Comparison of ENCODE assay signal across 18 cellular contexts in the genomic region with DNA sequence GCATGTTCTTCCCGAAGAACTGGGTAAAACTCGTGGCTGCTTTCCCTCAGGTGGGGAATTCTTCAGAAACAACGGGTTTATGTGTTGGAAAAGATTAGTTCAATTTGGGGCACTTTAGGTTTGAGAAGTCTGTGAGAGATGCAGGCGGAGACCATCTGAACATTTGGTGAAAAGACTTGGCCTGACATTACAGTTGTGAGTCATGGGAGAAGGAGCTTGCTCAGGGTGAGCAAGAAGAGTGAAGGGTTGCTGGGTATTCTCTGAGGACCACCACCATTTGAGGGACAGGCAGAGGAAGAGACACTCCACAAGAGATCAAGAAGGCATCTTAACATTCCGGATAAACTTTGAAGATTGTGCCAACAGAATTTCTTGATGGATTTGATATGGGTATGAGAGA.
A peak's percentile ranks its signal among the peaks of the same experiment; 100 is the strongest.
DNase-seq lines count a peak whose midpoint lies in the region; ATAC-seq, FAIRE-seq and TF ChIP-seq lines count a peak whose summit lies in the region.
"Had no signal": no experiment of that assay in that cellular context is flagged by ENCODE, and none has a peak within 500 bp of the region (broad histone marks: within the 10 kb centered on the region; RNA-seq: fewer than 3 reads in every experiment).

No MANE protein-coding gene starts in this region.

- in situ Hi-C loops in HepG2 (cut with HindIII; ENCODE audit: extremely low pct_ligation_motif_present, low pct_unique_long_range_greater_than_20kb) = no loop called here

- DNase-seq in heart left ventricle (no peak), Right ventricle myocardium superior (no peak), HepG2 (ENCODE audit: low spot score) (no peak), right lobe of liver (no peak), progenitor cell of endocrine pancreas (ENCODE audit: low spot score, unreplicated experiment) (no peak), substantia nigra (lab: John Stamatoyannopoulos, UW) (no peak)
- DNase-seq in activated CD4-positive, CD25-positive, alpha-beta regulatory T cell treated with anti-CD3 and anti-CD28 coated beads, Interleukin-2, amount 50 U/mL, for 72 hours = no peak
- DNase-seq: 8988T; Calu3; CD4-positive, alpha-beta memory T cell; DND-41; EL; GM23248 had no signal

- no peak overlapping the region for H2AFZ ChIP-seq in HepG2 (ENCODE audit: low read length)
- H2AFZ ChIP-seq: GM23248 had no signal

- H3K27me3 Mint-ChIP-seq in progenitor cell of endocrine pancreas = no peaks in the 10 kb centered on the region
- H3K27me3 Mint-ChIP-seq: CD4-positive, alpha-beta memory T cell had no signal

- CTCF ChIA-PET in HepG2 (lab: Yijun Ruan, JAX; ENCODE audit: low intra/inter-chr PET ratio, low total read pairs) = no interaction called here

- H3K4me1 ChIP-seq in heart left ventricle = peaks cover 0 to 23% (median 4%) of the 10 kb centered on the region in 12 donors
- no peaks in the 10 kb centered on the region for H3K4me1 ChIP-seq in HepG2 (ENCODE audit: insufficient read depth, low read length)
- H3K4me1 ChIP-seq in right lobe of liver = peaks cover 0 to 12% (median 4%) of the 10 kb centered on the region in 4 donors

- H3K36me3 ChIP-seq in heart left ventricle = peaks cover 0 to 93% (median 81%) of the 10 kb centered on the region in 9 donors
- H3K36me3 ChIP-seq in HepG2 (replicated peaks in 1 of 2; ENCODE audit: control insufficient read depth in 1 of 2, insufficient read depth in 2 of 2, low read length in 2 of 2) = peaks cover 15 to 59% of the 10 kb centered on the region in 2 experiments
- peaks cover 0 to 30% (median 14%) of the 10 kb centered on the region in 4 donors for H3K36me3 ChIP-seq in right lobe of liver

- H3K27me3 ChIP-seq in heart left ventricle (no peaks in the 10 kb centered on the region), HepG2 (ENCODE audit: control insufficient read depth in 1 of 2, insufficient read depth in 2 of 2, low read length in 2 of 2) (no peaks in the 10 kb centered on the region), right lobe of liver (no peaks in the 10 kb centered on the region)
- H3K27me3 ChIP-seq: BLaER1 had no signal

- intact Hi-C loops in heart left ventricle (cut with DNase I) (no loop called here), Right ventricle myocardium superior (cut with DNase I) (no loop called here), HepG2 (cut with micrococcal nuclease; ENCODE audit: unreplicated experiment) (no loop called here), right lobe of liver (cut with DNase I) (no loop called here)

- peak overlapping the region; percentile 22 for H3K27ac Mint-ChIP-seq in progenitor cell of endocrine pancreas
- H3K27ac Mint-ChIP-seq: CD4-positive, alpha-beta memory T cell had no signal

- WGBS in heart left ventricle, 4 donors = 91 to 95% (median 92%) methylated on average over 5 of the region's 5 CpGs
- 99% methylated on average over 5 of the region's 5 CpGs for WGBS in HepG2 (ENCODE audit: low lambda C conversion rate)
- 95% methylated on average over 5 of the region's 5 CpGs for WGBS in right lobe of liver (ENCODE audit: insufficient coverage, low coverage, low lambda C conversion rate, missing lambda C conversion rate)

- no peak overlapping the region for H3K9ac ChIP-seq in HepG2 (ENCODE audit: insufficient read depth, low read depth, low read length)
- H3K9ac ChIP-seq: BLaER1, GM23248 had no signal

- POLR2A ChIA-PET in HepG2 (lab: Yijun Ruan, JAX) = no interaction called here

- no peak for TF ChIP-seq CTCF in heart left ventricle (IDR thresholded peaks at IDR 0.05)
- no peak for TF ChIP-seq CTCF in HepG2 (CRISPR knock-in tag; IDR thresholded peaks at IDR 0.05)
- TF ChIP-seq CTCF in right lobe of liver (IDR thresholded peaks at IDR 0.05) = no peak
- TF ChIP-seq CTCF in progenitor cell of endocrine pancreas (IDR thresholded peaks at IDR 0.05; ENCODE audit: unreplicated experiment) = no peak

- no peak for FAIRE-seq in HepG2 (lab: Jason Lieb, UNC)
- FAIRE-seq: GM12891, GM19239 had no signal

- H3K9me3 ChIP-seq in heart left ventricle (no peaks in the 10 kb centered on the region), HepG2 (ENCODE audit: low read length) (no peaks in the 10 kb centered on the region), right lobe of liver (no peaks in the 10 kb centered on the region)
- H3K9me3 ChIP-seq: HAP-1 had no signal

- H3K4me3 Mint-ChIP-seq in progenitor cell of endocrine pancreas (ENCODE audit: low read depth) = no peak overlapping the region
- H3K4me3 Mint-ChIP-seq: CD14-positive monocyte; CD4-positive, alpha-beta memory T cell had no signal

- no TSS peak for BruUV-seq in HepG2 (replicated peaks; lab: Mats Ljungman, UMichigan)

- H3K79me2 ChIP-seq in HepG2 (ENCODE audit: insufficient read depth, low read length) = no peaks in the 10 kb centered on the region

- peaks cover 25% of the 10 kb centered on the region for H3K36me3 Mint-ChIP-seq in progenitor cell of endocrine pancreas (ENCODE audit: insufficient read depth)

- H3K27ac ChIP-seq in heart left ventricle (peak overlapping the region in 1 of 12 donors; percentile 21), HepG2 (ENCODE audit: extremely low read length, insufficient read depth, low read length) (no peak overlapping the region), right lobe of liver (no peak overlapping the region), substantia nigra (ENCODE audit: low read depth, low read length, poor library complexity, severe bottlenecking) (no peak overlapping the region)
- H3K27ac ChIP-seq: BLaER1, GM23248 had no signal

- no peaks in the 10 kb centered on the region for H3K9me3 Mint-ChIP-seq in progenitor cell of endocrine pancreas (ENCODE audit: low read depth)
- H3K9me3 Mint-ChIP-seq: CD14-positive monocyte; CD4-positive, alpha-beta memory T cell had no signal

- H3K4me2 ChIP-seq in HepG2 (ENCODE audit: low read depth, low read length) = no peak overlapping the region
- H3K4me2 ChIP-seq: BLaER1 had no signal

- no peak for TF ChIP-seq RAD21 in HepG2 (CRISPR knock-in tag; IDR thresholded peaks at IDR 0.05)

- H3K4me3 ChIP-seq in heart left ventricle (no peak overlapping the region), HepG2 (replicated peaks in 1 of 3; ENCODE audit: insufficient read depth in 1 of 3, low read depth in 2 of 3, low read length in 3 of 3) (no peak overlapping the region), right lobe of liver (no peak overlapping the region)
- H3K4me3 ChIP-seq: BLaER1, GM23248, HAP-1 had no signal

- no peak for TF ChIP-seq EP300 in HepG2 (IDR thresholded peaks at IDR 0.05; ENCODE audit: low read depth in 2 of 2, low read length in 2 of 2)
- TF ChIP-seq EP300 in HepG2 (CRISPR knock-in tag; IDR thresholded peaks at IDR 0.05; ENCODE audit: borderline replicate concordance) = no peak

- no peaks in the 10 kb centered on the region for H4K20me1 ChIP-seq in HepG2 (ENCODE audit: insufficient read depth, low read length)
- H4K20me1 ChIP-seq: BLaER1 had no signal

- H3K4me1 Mint-ChIP-seq in progenitor cell of endocrine pancreas (ENCODE audit: low read depth) = peaks cover 3% of the 10 kb centered on the region
- H3K4me1 Mint-ChIP-seq: CD14-positive monocyte had no signal

- peak in 3 of 4 donors; percentile 32 to 69 (median 65) for ATAC-seq in heart left ventricle
- no peak for ATAC-seq in Right ventricle myocardium superior (ENCODE audit: poor library complexity)
- ATAC-seq in HepG2 = no peak
- ATAC-seq in right lobe of liver = no peak

- TF ChIP-seq POLR2A in heart left ventricle (IDR thresholded peaks at IDR 0.05) (no peak), HepG2 (IDR thresholded peaks at IDR 0.05; ENCODE audit: insufficient read depth in 1 of 2, low read depth in 2 of 2, low read length in 2 of 2) (no peak), right lobe of liver (IDR thresholded peaks at IDR 0.05) (no peak)

TF ChIP-seq in HepG2, 621 proteins besides CTCF, POLR2A, EP300 and RAD21:
- peak; percentile 33 for TF ChIP-seq RBM22 (optimal IDR thresholded peaks at IDR 0.05; ENCODE audit: low read length)
- no peak for TF ChIP-seq MXD4 (CRISPR knock-in tag; IDR thresholded peaks at IDR 0.05)
- no peak for TF ChIP-seq TFDP2 (CRISPR knock-in tag; IDR thresholded peaks at IDR 0.05)
- no peak for TF ChIP-seq JDP2 (CRISPR knock-in tag; IDR thresholded peaks at IDR 0.05; ENCODE audit: borderline replicate concordance)
TF ChIP-seq in HepG2: peak in this region for 1.

Comparison
In these comparisons a context has a peak if more than half of its experiments do, and no peak if none do; other contexts are left out.
1. ATAC-seq: peak in heart left ventricle (3 of 4); none in Right ventricle myocardium superior (single experiment), HepG2 (single experiment) and right lobe of liver (0 of 4).